Comparison of ENCODE assay signal across 8 cellular contexts in genomic region chr5:171961117-171961516, GRCh38. TPM values are rescaled to one million over a fixed set of nuclear protein-coding genes. Genes with fewer than 3 reads are reported as not detected.
DNase-seq lines count a peak whose midpoint lies in the region; ATAC-seq and TF ChIP-seq lines count a peak whose summit lies in the region.

No MANE protein-coding gene starts in this region.

- no peak for TF ChIP-seq CTCF in foreskin keratinocyte (conservative IDR thresholded peaks at IDR 0.05)

- DNase-seq in activated CD8-positive, alpha-beta memory T cell treated with anti-CD3 and anti-CD28 coated beads, Interleukin-2, amount 10 ng/mL, durations not matched to agents 7 days and 5 days, result peak; percentile 52
- DNase-seq in activated CD8-positive, alpha-beta memory T cell treated with anti-CD3 and anti-CD28 coated beads, Interleukin-2, amount 50 U/mL, for 48 hours, result no peak
- peak; percentile 35 for DNase-seq in activated naive CD4-positive, alpha-beta T cell treated with anti-CD3 and anti-CD28 coated beads, Interleukin-2, amount 50 U/mL, for 16 hours
- DNase-seq in stimulated activated effector memory CD8-positive, alpha-beta T cell treated with anti-CD3 and anti-CD28 coated beads, Interleukin-12 subunit alpha, Interleukin-12 subunit beta, amount 100 ng/mL, for 72 hours (ENCODE audit: low spot score in 2 of 2), result no peak
- DNase-seq in ACHN, result no peak
- DNase-seq in foreskin keratinocyte, result no peak
- DNase-seq in glomerular visceral epithelial cell (ENCODE audit: extremely low spot score), result no peak

- ATAC-seq in activated CD8-positive, alpha-beta memory T cell treated with anti-CD3 and anti-CD28 coated beads, Interleukin-2, amount 10 ng/mL, durations not matched to agents 7 days and 5 days, result peak; percentile 80
- ATAC-seq in HG03095 (IDR thresholded peaks at IDR 0.05; ENCODE audit: unreplicated experiment) (peak; percentile 72), foreskin keratinocyte (no peak)
- peak; percentile 78 for ATAC-seq in stimulated activated effector memory CD8-positive, alpha-beta T cell treated with anti-CD3 and anti-CD28 coated beads, Interleukin-12 subunit alpha, Interleukin-12 subunit beta, amount 100 ng/mL, for 72 hours

- peaks cover 36% of the 10 kb centered on the region for H3K4me1 ChIP-seq in foreskin keratinocyte

- H3K27me3 ChIP-seq in foreskin keratinocyte, result no peaks in the 10 kb centered on the region

- H3K9me3 Mint-ChIP-seq in activated CD8-positive, alpha-beta memory T cell treated with anti-CD3 and anti-CD28 coated beads, Interleukin-2, amount 10 ng/mL, durations not matched to agents 7 days and 5 days (ENCODE audit: low read depth), result no peaks in the 10 kb centered on the region
- H3K9me3 Mint-ChIP-seq in stimulated activated effector memory CD8-positive, alpha-beta T cell treated with anti-CD3 and anti-CD28 coated beads, Interleukin-12 subunit alpha, Interleukin-12 subunit beta, amount 100 ng/mL, for 72 hours, result no peaks in the 10 kb centered on the region

- peak overlapping the region; percentile 32 for H3K27ac Mint-ChIP-seq in activated CD8-positive, alpha-beta memory T cell treated with anti-CD3 and anti-CD28 coated beads, Interleukin-2, amount 10 ng/mL, durations not matched to agents 7 days and 5 days
- peak overlapping the region; percentile 80 for H3K27ac Mint-ChIP-seq in stimulated activated effector memory CD8-positive, alpha-beta T cell treated with anti-CD3 and anti-CD28 coated beads, Interleukin-12 subunit alpha, Interleukin-12 subunit beta, amount 100 ng/mL, for 72 hours

- H3K36me3 Mint-ChIP-seq in activated CD8-positive, alpha-beta memory T cell treated with anti-CD3 and anti-CD28 coated beads, Interleukin-2, amount 10 ng/mL, durations not matched to agents 7 days and 5 days, result peaks cover 8% of the 10 kb centered on the region
- H3K36me3 Mint-ChIP-seq in stimulated activated effector memory CD8-positive, alpha-beta T cell treated with anti-CD3 and anti-CD28 coated beads, Interleukin-12 subunit alpha, Interleukin-12 subunit beta, amount 100 ng/mL, for 72 hours, result peaks cover 24% of the 10 kb centered on the region

- CTCF ChIA-PET in activated CD8-positive, alpha-beta memory T cell treated with anti-CD3 and anti-CD28 coated beads, Interleukin-2, amount 10 ng/mL, durations not matched to agents 7 days and 5 days (lab: Charles Lee), result interaction anchor here (1.9 kb wide), 1 partner anchor 46 kb away, joined by 5 read pairs; the partner anchor contains the start of gene FBXW11

- H3K27me3 Mint-ChIP-seq in activated CD8-positive, alpha-beta memory T cell treated with anti-CD3 and anti-CD28 coated beads, Interleukin-2, amount 10 ng/mL, durations not matched to agents 7 days and 5 days, result no peaks in the 10 kb centered on the region

- no peak overlapping the region for H3K4me3 Mint-ChIP-seq in activated CD8-positive, alpha-beta memory T cell treated with anti-CD3 and anti-CD28 coated beads, Interleukin-2, amount 10 ng/mL, durations not matched to agents 7 days and 5 days
- peak overlapping the region; percentile 13 for H3K4me3 Mint-ChIP-seq in stimulated activated effector memory CD8-positive, alpha-beta T cell treated with anti-CD3 and anti-CD28 coated beads, Interleukin-12 subunit alpha, Interleukin-12 subunit beta, amount 100 ng/mL, for 72 hours

- in situ Hi-C loops in ACHN (cut with HindIII; ENCODE audit: low pct_ligation_motif_present, low pct_unique_long_range_greater_than_20kb, low sequenced_read_pairs), result no loop called here

- no peak overlapping the region for H3K27ac ChIP-seq in foreskin keratinocyte

- peaks cover 45% of the 10 kb centered on the region for H3K4me1 Mint-ChIP-seq in activated CD8-positive, alpha-beta memory T cell treated with anti-CD3 and anti-CD28 coated beads, Interleukin-2, amount 10 ng/mL, durations not matched to agents 7 days and 5 days
- peaks cover 92% of the 10 kb centered on the region for H3K4me1 Mint-ChIP-seq in stimulated activated effector memory CD8-positive, alpha-beta T cell treated with anti-CD3 and anti-CD28 coated beads, Interleukin-12 subunit alpha, Interleukin-12 subunit beta, amount 100 ng/mL, for 72 hours

RNA-seq across cellular contexts. Expression of gene FBXW11, which starts 45.3 kb away (rescaled TPM):
- 10 to 100 TPM; 31.2 to 50.4 TPM for total RNA-seq in activated CD8-positive, alpha-beta memory T cell treated with anti-CD3 and anti-CD28 coated beads, Interleukin-2, amount 10 ng/mL, durations not matched to agents 7 days and 5 days
- 41.5 and 44.8 TPM in 2 replicates for total RNA-seq in foreskin keratinocyte
- 9.7 and 10.9 TPM in 2 replicates for polyA plus RNA-seq in foreskin keratinocyte

Comparison
In these comparisons a context has a peak if more than half of its experiments do, and no peak if none do; other contexts are left out.
1. DNase-seq: peak in activated CD8-positive, alpha-beta memory T cell treated with anti-CD3 and anti-CD28 coated beads, Interleukin-2, amount 10 ng/mL, durations not matched to agents 7 days and 5 days (single experiment) and activated naive CD4-positive, alpha-beta T cell treated with anti-CD3 and anti-CD28 coated beads, Interleukin-2, amount 50 U/mL, for 16 hours (single experiment); none in activated CD8-positive, alpha-beta memory T cell treated with anti-CD3 and anti-CD28 coated beads, Interleukin-2, amount 50 U/mL, for 48 hours (single experiment), stimulated activated effector memory CD8-positive, alpha-beta T cell treated with anti-CD3 and anti-CD28 coated beads, Interleukin-12 subunit alpha, Interleukin-12 subunit beta, amount 100 ng/mL, for 72 hours (0 of 2), ACHN (single experiment), foreskin keratinocyte (0 of 2) and glomerular visceral epithelial cell (single experiment).